9 cellular contexts compared by ENCODE assay signal in genomic region chr14:86654558-86655184, GRCh38.
DNase-seq lines count a peak whose midpoint lies in the region; ATAC-seq, FAIRE-seq and TF ChIP-seq lines count a peak whose summit lies in the region.
"Had no signal": no experiment of that assay in that cellular context is flagged by ENCODE, and none has a peak within 500 bp of the region (broad histone marks: within the 10 kb centered on the region; RNA-seq: fewer than 3 reads in every experiment).

No MANE protein-coding gene starts in this region.

- intact Hi-C loops in left cardiac atrium (cut with DNase I): no loop called here
- intact Hi-C loops in aorta (cut with DNase I): no loop called here

- no peaks in the 10 kb centered on the region for H3K36me3 Mint-ChIP-seq in activated CD4-positive, alpha-beta T cell treated with anti-CD3 and anti-CD28 coated beads, Interleukin-2, amount 10 ng/mL, durations not matched to agents 7 days and 5 days (ENCODE audit: low read depth)

- H3K27ac ChIP-seq in aorta (ENCODE audit: low read depth in 1 of 2, low read length in 2 of 2): no peak overlapping the region

- ATAC-seq in left cardiac atrium (no peak), aorta (ENCODE audit: low FRiP score) (no peak)

- H3K27ac Mint-ChIP-seq in activated CD4-positive, alpha-beta T cell treated with anti-CD3 and anti-CD28 coated beads, Interleukin-2, amount 10 ng/mL, durations not matched to agents 7 days and 5 days: no peak overlapping the region
- H3K27ac Mint-ChIP-seq: stimulated activated naive CD8-positive, alpha-beta T cell treated with anti-CD3 and anti-CD28 coated beads, Interleukin-15, Interleukin-2, amounts not matched to agents 100 ng/mL and 50 ng/mL, for 24 hours had no signal

- H3K27me3 ChIP-seq in aorta (ENCODE audit: control insufficient read depth in 1 of 2, insufficient read depth in 2 of 2, low read length in 1 of 2): no peaks in the 10 kb centered on the region

- no peaks in the 10 kb centered on the region for H3K36me3 ChIP-seq in aorta (ENCODE audit: control insufficient read depth in 1 of 2, insufficient read depth in 2 of 2, low read length in 1 of 2)

- TF ChIP-seq POLR2A in H54 (IDR thresholded peaks at IDR 0.05; ENCODE audit: low read depth, low read length): no peak

- no peaks in the 10 kb centered on the region for H3K9me3 Mint-ChIP-seq in activated CD4-positive, alpha-beta T cell treated with anti-CD3 and anti-CD28 coated beads, Interleukin-2, amount 10 ng/mL, durations not matched to agents 7 days and 5 days
- H3K9me3 Mint-ChIP-seq: stimulated activated naive CD8-positive, alpha-beta T cell treated with anti-CD3 and anti-CD28 coated beads, Interleukin-15, Interleukin-2, amounts not matched to agents 100 ng/mL and 50 ng/mL, for 24 hours had no signal

- no peaks in the 10 kb centered on the region for H3K27me3 Mint-ChIP-seq in activated CD4-positive, alpha-beta T cell treated with anti-CD3 and anti-CD28 coated beads, Interleukin-2, amount 10 ng/mL, durations not matched to agents 7 days and 5 days
- H3K27me3 Mint-ChIP-seq: stimulated activated naive CD8-positive, alpha-beta T cell treated with anti-CD3 and anti-CD28 coated beads, Interleukin-15, Interleukin-2, amounts not matched to agents 100 ng/mL and 50 ng/mL, for 24 hours had no signal

- 64 to 68% methylated on average over 8 of the region's 8 CpGs for WGBS in aorta, 2 donors

- CTCF ChIA-PET in activated CD4-positive, alpha-beta T cell treated with anti-CD3 and anti-CD28 coated beads, Interleukin-2, amount 10 ng/mL, durations not matched to agents 7 days and 5 days (lab: Charles Lee): no interaction called here

- POLR2A ChIA-PET in activated CD4-positive, alpha-beta T cell treated with anti-CD3 and anti-CD28 coated beads, Interleukin-2, amount 10 ng/mL, durations not matched to agents 7 days and 5 days (lab: Charles Lee): no interaction called here

- DNase-seq in activated gamma-delta T cell treated with Interleukin-2 at 50 U/mL for 16 hours (peak; percentile 21), activated gamma-delta T cell (lab: John Stamatoyannopoulos, UW) (no peak), NCI-H1694 (lab: John Stamatoyannopoulos, UW) (peak; percentile 20), left cardiac atrium (peak; percentile 36), H54 (ENCODE audit: insufficient read length, low spot score) (no peak), aorta (no peak)
- peak; percentile 39 for DNase-seq in activated CD4-positive, alpha-beta T cell treated with anti-CD3 and anti-CD28 coated beads, Interleukin-2, amount 10 ng/mL, durations not matched to agents 7 days and 5 days
- peak; percentile 11 for DNase-seq in stimulated activated CD4-positive, alpha-beta T cell treated with anti-CD3 and anti-CD28 coated beads, Interleukin-4, amount 100 ng/mL, for 24 hours

- H3K4me3 ChIP-seq in aorta (ENCODE audit: low read length in 2 of 2): no peak overlapping the region

- no peaks in the 10 kb centered on the region for H3K9me3 ChIP-seq in aorta (ENCODE audit: control insufficient read depth, low read length)

- no peak overlapping the region for H3K4me3 Mint-ChIP-seq in activated CD4-positive, alpha-beta T cell treated with anti-CD3 and anti-CD28 coated beads, Interleukin-2, amount 10 ng/mL, durations not matched to agents 7 days and 5 days
- H3K4me3 Mint-ChIP-seq: stimulated activated naive CD8-positive, alpha-beta T cell treated with anti-CD3 and anti-CD28 coated beads, Interleukin-15, Interleukin-2, amounts not matched to agents 100 ng/mL and 50 ng/mL, for 24 hours had no signal

- no peak for FAIRE-seq in H54 (lab: Jason Lieb, UNC)

- H3K4me1 Mint-ChIP-seq in activated CD4-positive, alpha-beta T cell treated with anti-CD3 and anti-CD28 coated beads, Interleukin-2, amount 10 ng/mL, durations not matched to agents 7 days and 5 days: no peaks in the 10 kb centered on the region

- no peaks in the 10 kb centered on the region for H3K4me1 ChIP-seq in aorta (ENCODE audit: control insufficient read depth in 1 of 2, insufficient read depth in 2 of 2, low read length in 2 of 2)

Comparison
In these comparisons a context has a peak if more than half of its experiments do, and no peak if none do; other contexts are left out.
1. DNase-seq: peak in activated gamma-delta T cell treated with Interleukin-2 at 50 U/mL for 16 hours (single experiment), NCI-H1694 (single experiment), activated CD4-positive, alpha-beta T cell treated with anti-CD3 and anti-CD28 coated beads, Interleukin-2, amount 10 ng/mL, durations not matched to agents 7 days and 5 days (single experiment), left cardiac atrium (single experiment) and stimulated activated CD4-positive, alpha-beta T cell treated with anti-CD3 and anti-CD28 coated beads, Interleukin-4, amount 100 ng/mL, for 24 hours (single experiment); none in activated gamma-delta T cell (single experiment), H54 (single experiment) and aorta (0 of 2).